ENCODE assay signal across 20 cellular contexts in the genomic region with DNA sequence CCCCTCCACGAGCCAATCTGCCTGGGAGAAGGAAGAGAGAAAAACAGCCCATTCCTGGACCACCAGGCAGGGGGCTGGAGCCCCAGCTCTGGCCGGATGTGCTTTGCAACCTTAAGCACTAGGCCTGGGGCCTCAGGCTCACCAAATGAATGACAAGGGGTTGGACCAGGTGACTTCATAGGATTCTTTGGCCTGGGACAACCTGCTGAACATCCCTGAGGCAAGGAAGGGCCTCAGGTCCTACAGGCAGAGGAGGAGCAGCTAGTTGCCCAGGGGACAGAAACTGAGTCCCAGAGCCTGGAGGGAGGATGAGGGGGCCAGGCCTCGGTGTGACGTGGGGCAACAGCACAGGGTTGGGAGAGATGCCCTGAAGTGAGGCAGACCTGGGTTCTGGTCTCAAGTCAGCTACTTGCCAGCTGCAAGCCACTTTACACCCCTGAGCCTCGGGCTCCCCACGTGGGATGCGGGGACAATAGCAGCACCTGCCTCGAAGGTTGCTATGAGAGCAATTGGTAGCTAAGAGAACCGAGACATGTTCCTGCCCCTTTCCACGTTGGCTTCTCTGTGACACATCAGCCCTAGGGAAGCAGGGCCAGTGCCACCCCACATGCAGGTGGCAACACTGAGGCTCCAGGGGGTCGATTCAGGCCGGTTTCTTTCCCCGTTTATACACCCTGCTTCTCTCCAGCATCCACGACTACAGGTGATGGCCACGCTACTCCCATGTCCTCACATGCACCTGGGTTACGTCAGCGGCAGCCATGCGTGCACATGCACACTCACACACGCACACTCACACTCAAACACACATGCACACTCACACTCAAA. TPM values are rescaled to one million over a fixed set of nuclear protein-coding genes. Genes with fewer than 3 reads are reported as not detected.
A peak's percentile ranks its signal among the peaks of the same experiment; 100 is the strongest.
DNase-seq lines count a peak whose midpoint lies in the region; ATAC-seq and TF ChIP-seq lines count a peak whose summit lies in the region.
"Had no signal": no experiment of that assay in that cellular context is flagged by ENCODE, and none has a peak within 500 bp of the region (broad histone marks: within the 10 kb centered on the region; RNA-seq: fewer than 3 reads in every experiment).

No MANE protein-coding gene starts in this region.

- no peaks in the 10 kb centered on the region for H3K9me3 ChIP-seq in neural progenitor cell (ENCODE audit: low read depth)
- H3K9me3 ChIP-seq: tibial nerve had no signal

- peak; percentile 2 for DNase-seq in H4 (ENCODE audit: low spot score)
- DNase-seq in NCI-H128 (lab: John Stamatoyannopoulos, UW; ENCODE audit: unreplicated experiment), result peak; percentile 11
- peak; percentile 66 for DNase-seq in NCI-H69 (lab: John Stamatoyannopoulos, UW)
- DNase-seq in neural progenitor cell (ENCODE audit: low spot score), result no peak
- no peak for DNase-seq in Calu3
- DNase-seq in head of caudate nucleus, result no peak
- DNase-seq: activated CD4-positive, alpha-beta T cell treated with anti-CD3 and anti-CD28 coated beads, Interleukin-2, amount 10 ng/mL, durations not matched to agents 24 days and 14 days; brain microvascular endothelial cell; cortex of kidney; GF-D8; immature natural killer cell; naive thymus-derived CD4-positive, alpha-beta T cell; NCI-H2171; NK-92 treated with Interleukin-12 subunit alpha and Interleukin-12 subunit beta, amount 100 ng/mL, for 24 hours; stimulated activated naive CD4-positive, alpha-beta T cell treated with Interleukin-2 at 50 U/mL for 16 hours had no signal

- H3K36me3 Mint-ChIP-seq in neural progenitor cell (no peaks in the 10 kb centered on the region), Calu3 (ENCODE audit: insufficient read depth, unreplicated experiment) (no peaks in the 10 kb centered on the region)
- H3K36me3 Mint-ChIP-seq: immature natural killer cell; naive thymus-derived CD4-positive, alpha-beta T cell had no signal

- no peak overlapping the region for H3K27ac ChIP-seq in neural progenitor cell
- H3K27ac ChIP-seq: brain microvascular endothelial cell, RWPE1, tibial nerve had no signal

- intact Hi-C loops in Calu3 (cut with micrococcal nuclease; ENCODE audit: unreplicated experiment), result no loop called here
- intact Hi-C loops in head of caudate nucleus (cut with DNase I), result no loop called here

- H3K4me1 Mint-ChIP-seq in neural progenitor cell (peaks cover 8% of the 10 kb centered on the region), Calu3 (ENCODE audit: low read depth, unreplicated experiment) (no peaks in the 10 kb centered on the region)
- H3K4me1 Mint-ChIP-seq: B cell, immature natural killer cell had no signal

- H3K27ac Mint-ChIP-seq in neural progenitor cell, result peak overlapping the region; percentile 46
- H3K27ac Mint-ChIP-seq in Calu3 (ENCODE audit: unreplicated experiment), result no peak overlapping the region
- H3K27ac Mint-ChIP-seq: activated CD4-positive, alpha-beta T cell treated with anti-CD3 and anti-CD28 coated beads, Interleukin-2, amount 10 ng/mL, durations not matched to agents 24 days and 14 days; activated T-helper 2 cell treated with anti-CD3 and anti-CD28 coated beads, Interferon-gamma antibody, Interleukin-2, Interleukin-4, amounts not matched to agents 10 μg/mL and 5 μg/mL and 100 μg/mL, durations not matched to agents 14 hours and 24 hours and 36 hours; B cell; immature natural killer cell; naive thymus-derived CD4-positive, alpha-beta T cell had no signal

- ATAC-seq in GM21447 (IDR thresholded peaks at IDR 0.05; ENCODE audit: unreplicated experiment), result no peak
- ATAC-seq: naive thymus-derived CD4-positive, alpha-beta T cell had no signal

- no TSS peak for BruUV-seq in Calu3 (replicated peaks; lab: Mats Ljungman, UMichigan)

- no peaks in the 10 kb centered on the region for H3K36me3 ChIP-seq in neural progenitor cell
- H3K36me3 ChIP-seq: brain microvascular endothelial cell, tibial nerve had no signal

- no peaks in the 10 kb centered on the region for H3K27me3 ChIP-seq in neural progenitor cell
- H3K27me3 ChIP-seq: brain microvascular endothelial cell, tibial nerve had no signal

- peaks cover 10% of the 10 kb centered on the region for H3F3A ChIP-seq in neural progenitor cell (ENCODE audit: low read depth)

- TF ChIP-seq CTCF in neural progenitor cell (IDR thresholded peaks at IDR 0.05) (no peak), Calu3 (IDR thresholded peaks at IDR 0.05; ENCODE audit: unreplicated experiment) (no peak)

- no peak overlapping the region for H3K4me2 ChIP-seq in neural progenitor cell

- H3K4me3 ChIP-seq in neural progenitor cell, result no peak overlapping the region
- H3K4me3 ChIP-seq: tibial nerve had no signal

- CTCF ChIA-PET in Calu3 (lab: Charles Lee), result interaction anchor here (0.5 kb wide), 1 partner anchor 553 kb away, joined by 7 read pairs; no protein-coding TSS in a partner anchor

- no peak overlapping the region for H3K9ac ChIP-seq in neural progenitor cell

- H3K27me3 Mint-ChIP-seq in neural progenitor cell (ENCODE audit: insufficient read depth, low read depth) (peaks cover 3% of the 10 kb centered on the region), Calu3 (ENCODE audit: unreplicated experiment) (no peaks in the 10 kb centered on the region)
- H3K27me3 Mint-ChIP-seq: activated CD4-positive, alpha-beta T cell treated with anti-CD3 and anti-CD28 coated beads, Interleukin-2, amount 10 ng/mL, durations not matched to agents 24 days and 14 days; B cell; naive thymus-derived CD4-positive, alpha-beta T cell had no signal

- H3K4me3 Mint-ChIP-seq in neural progenitor cell (no peak overlapping the region), Calu3 (ENCODE audit: low read depth, unreplicated experiment) (no peak overlapping the region)
- H3K4me3 Mint-ChIP-seq: activated CD4-positive, alpha-beta T cell treated with anti-CD3 and anti-CD28 coated beads, Interleukin-2, amount 10 ng/mL, durations not matched to agents 24 days and 14 days; B cell; immature natural killer cell; naive thymus-derived CD4-positive, alpha-beta T cell had no signal

- H2AFZ ChIP-seq in neural progenitor cell (replicated peaks), result peak overlapping the region; percentile 63

- H3K4me1 ChIP-seq in neural progenitor cell, result no peaks in the 10 kb centered on the region

- no peaks in the 10 kb centered on the region for H3K79me2 ChIP-seq in neural progenitor cell (ENCODE audit: low read depth)

- no peaks in the 10 kb centered on the region for H4K20me1 ChIP-seq in neural progenitor cell (ENCODE audit: low read depth)

- H3K9me3 Mint-ChIP-seq in neural progenitor cell, result no peaks in the 10 kb centered on the region
- H3K9me3 Mint-ChIP-seq in Calu3 (ENCODE audit: low read depth, unreplicated experiment), result no peaks in the 10 kb centered on the region
- H3K9me3 Mint-ChIP-seq: activated CD4-positive, alpha-beta T cell treated with anti-CD3 and anti-CD28 coated beads, Interleukin-2, amount 10 ng/mL, durations not matched to agents 24 days and 14 days; activated T-helper 2 cell treated with anti-CD3 and anti-CD28 coated beads, Interferon-gamma antibody, Interleukin-2, Interleukin-4, amounts not matched to agents 10 μg/mL and 5 μg/mL and 100 μg/mL, durations not matched to agents 14 hours and 24 hours and 36 hours; immature natural killer cell; naive thymus-derived CD4-positive, alpha-beta T cell had no signal

RNA-seq across cellular contexts. Expression of gene CFAP20, which starts 42.6 kb away (rescaled TPM):
- total RNA-seq in H4 (2014; rRNA removed; shearing (Covaris generic)), result 89.4 and 100 TPM in 2 replicates
- total RNA-seq in neural progenitor cell (ENCODE audit: low replicate concordance), result 93.6 and 93.8 TPM in 2 replicates
- total RNA-seq in Calu3 (2022), result 54.1 and 63.8 TPM in 2 replicates

Comparison
In these comparisons a context has a peak if more than half of its experiments do, and no peak if none do; other contexts are left out.
1. DNase-seq: peak in H4 (single experiment), NCI-H128 (single experiment) and NCI-H69 (single experiment); none in neural progenitor cell (single experiment), Calu3 (single experiment) and head of caudate nucleus (0 of 42).